Comparison of ENCODE assay signal across 31 cellular contexts in the genomic region with DNA sequence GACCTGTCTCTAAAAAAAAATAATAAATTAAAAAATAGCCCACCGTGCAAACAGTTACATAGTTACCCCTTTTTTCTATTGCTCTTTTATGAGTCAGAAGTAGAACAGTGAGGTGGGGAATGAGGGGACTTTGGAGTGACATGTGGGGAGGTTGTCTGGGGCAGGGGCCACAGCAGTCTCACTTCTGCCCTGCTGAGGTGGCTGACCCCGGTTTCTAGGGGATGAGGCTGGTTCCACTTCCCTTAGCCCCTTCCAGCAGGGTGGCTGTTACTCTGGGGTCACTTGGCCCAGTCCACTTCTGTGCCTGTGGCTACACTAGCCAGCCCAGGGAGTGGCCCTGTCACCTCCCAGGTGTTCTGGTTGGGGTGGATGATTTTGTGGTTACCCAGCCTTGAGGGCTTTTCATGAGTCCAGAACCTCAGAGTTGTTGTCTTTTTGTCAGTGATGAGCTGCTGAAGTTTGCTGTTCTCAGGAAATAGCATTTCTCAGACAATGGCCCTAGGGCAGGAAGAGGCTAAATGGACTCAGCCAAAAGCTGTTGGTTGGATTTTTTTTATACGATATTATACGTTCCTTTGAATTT. TPM values are rescaled to one million over a fixed set of nuclear protein-coding genes. Genes with fewer than 3 reads are reported as not detected.
DNase-seq lines count a peak whose midpoint lies in the region; ATAC-seq, FAIRE-seq and TF ChIP-seq lines count a peak whose summit lies in the region.
"Had no signal": no experiment of that assay in that cellular context is flagged by ENCODE, and none has a peak within 500 bp of the region (broad histone marks: within the 10 kb centered on the region; RNA-seq: fewer than 3 reads in every experiment).

No MANE protein-coding gene starts in this region.

- H3K4me3 ChIP-seq in fibroblast of villous mesenchyme (ENCODE audit: low read depth, low read length) = no peak overlapping the region
- no peak overlapping the region for H3K4me3 ChIP-seq in skin epidermis
- no peak overlapping the region for H3K4me3 ChIP-seq in GM23338
- H3K4me3 ChIP-seq: GM23248, MG63, right lobe of liver, SJCRH30, transverse colon had no signal

- H2AFZ ChIP-seq in GM23338 = no peak overlapping the region
- H2AFZ ChIP-seq: GM23248 had no signal

- TF ChIP-seq CTCF in fibroblast of villous mesenchyme (IDR thresholded peaks at IDR 0.05; ENCODE audit: insufficient read depth, low read depth, low read length) (no peak), GM23338 (conservative IDR thresholded peaks at IDR 0.05; ENCODE audit: low read depth in 2 of 2) (no peak)

- H4K20me1 ChIP-seq in GM23338 (replicated peaks; ENCODE audit: insufficient read depth) = 0 out of 2 replicates have a peak, but pooled peaks cover 7% of the 10 kb centered on the region

- H3K4me3 Mint-ChIP-seq in GM23338 = no peak overlapping the region
- H3K4me3 Mint-ChIP-seq: activated CD4-positive, alpha-beta T cell treated with anti-CD3 and anti-CD28 coated beads, Interleukin-2, amount 10 ng/mL, durations not matched to agents 24 days and 14 days; activated naive CD8-positive, alpha-beta T cell; CD8-positive, alpha-beta memory T cell; neural crest cell had no signal

- peaks cover 7% of the 10 kb centered on the region for H3K4me1 Mint-ChIP-seq in GM23338
- H3K4me1 Mint-ChIP-seq: CD8-positive, alpha-beta memory T cell; neural crest cell had no signal

- H3K36me3 Mint-ChIP-seq in GM23338 (ENCODE audit: low read depth) = peaks cover 44% of the 10 kb centered on the region

- no peaks in the 10 kb centered on the region for H3K9me3 Mint-ChIP-seq in GM23338
- H3K9me3 Mint-ChIP-seq: activated CD4-positive, alpha-beta T cell treated with anti-CD3 and anti-CD28 coated beads, Interleukin-2, amount 10 ng/mL, durations not matched to agents 24 days and 14 days; CD8-positive, alpha-beta memory T cell; neural crest cell had no signal

- DNase-seq in GM12892 (ENCODE audit: insufficient read length) (no peak), M059J (ENCODE audit: low read depth) (peak; percentile 10), fibroblast of villous mesenchyme (ENCODE audit: low read depth) (peak; percentile 4), RCC 7860 (ENCODE audit: low spot score) (no peak), GM23338 (ENCODE audit: low spot score) (no peak), Right ventricle myocardium inferior (ENCODE audit: missing footprints) (no peak)
- DNase-seq: activated CD4-positive, alpha-beta T cell treated with anti-CD3 and anti-CD28 coated beads, Interleukin-2, amount 10 ng/mL, durations not matched to agents 24 days and 14 days; activated CD8-positive, alpha-beta memory T cell treated with anti-CD3 and anti-CD28 coated beads for 24 hours; activated effector memory CD4-positive, alpha-beta T cell treated with anti-CD3 and anti-CD28 coated beads, Interleukin-2, amount 50 U/mL, for 16 hours; activated T-cell treated with anti-CD3 and anti-CD28 coated beads for 4 hours; BE2C; CD8-positive, alpha-beta memory T cell; GM23248; hippocampal formation; left colon; MG63; NCI-H1417 treated with DMSO at 0.1 percent for 48 hours; NCI-H2081 treated with DMSO at 0.1 percent for 48 hours; NCI-H345; right lobe of liver; SJCRH30; stimulated activated CD4-positive, alpha-beta T cell treated with anti-CD3 and anti-CD28 coated beads, Interleukin-2, amount 100 ng/mL, for 48 hours; T1000; transverse colon had no signal

- FAIRE-seq in GM12892 (lab: Jason Lieb, UNC) (peak; percentile 5), RCC 7860 (lab: Jason Lieb, UNC) (no peak)
- FAIRE-seq: endothelial cell of umbilical vein had no signal

- 0 out of 2 replicates have a peak, but pooled peaks cover 1% of the 10 kb centered on the region for H3K4me1 ChIP-seq in GM23338 (ENCODE audit: insufficient read depth)
- H3K4me1 ChIP-seq: BE2C, right lobe of liver, SJCRH30, transverse colon had no signal

- intact Hi-C loops in Right ventricle myocardium inferior (cut with DNase I) = no loop called here

- no peaks in the 10 kb centered on the region for H3K9me2 ChIP-seq in GM23338 (ENCODE audit: insufficient read depth)

- H3K27me3 ChIP-seq in GM23338 (ENCODE audit: insufficient read depth) = no peaks in the 10 kb centered on the region
- H3K27me3 ChIP-seq: BE2C, MG63, right lobe of liver, SJCRH30, transverse colon had no signal

- H3K79me2 ChIP-seq in GM23338 (replicated peaks; ENCODE audit: insufficient read depth) = no peaks in the 10 kb centered on the region

- no peak overlapping the region for H3K4me2 ChIP-seq in GM23338

- H3K27ac ChIP-seq in skin epidermis (peak overlapping the region in 11 of 21 experiments; percentile 17 to 69 (median 36)), GM23338 (ENCODE audit: low read depth) (no peak overlapping the region)
- H3K27ac ChIP-seq: GM23248, right lobe of liver, SJCRH30, transverse colon, VCaP had no signal

- H3K36me3 ChIP-seq in GM23338 (ENCODE audit: insufficient read depth) = peaks cover 10% of the 10 kb centered on the region; the same call in 1 of the 2 replicates

- ATAC-seq in GM23338 = no peak
- ATAC-seq in HG02571 (IDR thresholded peaks at IDR 0.05; ENCODE audit: unreplicated experiment) = no peak
- no peak for ATAC-seq in Right ventricle myocardium inferior
- ATAC-seq: left colon, Panc1, right lobe of liver had no signal

- no peak for TF ChIP-seq POLR2A in GM12892 (IDR thresholded peaks at IDR 0.05; ENCODE audit: low read depth, low read length)

- no peaks in the 10 kb centered on the region for H3F3A ChIP-seq in GM23338 (replicated peaks; ENCODE audit: low read depth)

- no peak overlapping the region for H3K27ac Mint-ChIP-seq in GM23338
- H3K27ac Mint-ChIP-seq: activated CD4-positive, alpha-beta T cell treated with anti-CD3 and anti-CD28 coated beads, Interleukin-2, amount 10 ng/mL, durations not matched to agents 24 days and 14 days had no signal

- H3K27me3 Mint-ChIP-seq in GM23338 (ENCODE audit: insufficient read depth, low read depth, poor library complexity) = no peaks in the 10 kb centered on the region
- H3K27me3 Mint-ChIP-seq: activated CD4-positive, alpha-beta T cell treated with anti-CD3 and anti-CD28 coated beads, Interleukin-2, amount 10 ng/mL, durations not matched to agents 24 days and 14 days; activated naive CD8-positive, alpha-beta T cell; CD8-positive, alpha-beta memory T cell had no signal

TF ChIP-seq in GM23338, 12 proteins besides CTCF, POLR2A, EP300 and RAD21 (continues in another document):
- TF ChIP-seq, protein P1, sequence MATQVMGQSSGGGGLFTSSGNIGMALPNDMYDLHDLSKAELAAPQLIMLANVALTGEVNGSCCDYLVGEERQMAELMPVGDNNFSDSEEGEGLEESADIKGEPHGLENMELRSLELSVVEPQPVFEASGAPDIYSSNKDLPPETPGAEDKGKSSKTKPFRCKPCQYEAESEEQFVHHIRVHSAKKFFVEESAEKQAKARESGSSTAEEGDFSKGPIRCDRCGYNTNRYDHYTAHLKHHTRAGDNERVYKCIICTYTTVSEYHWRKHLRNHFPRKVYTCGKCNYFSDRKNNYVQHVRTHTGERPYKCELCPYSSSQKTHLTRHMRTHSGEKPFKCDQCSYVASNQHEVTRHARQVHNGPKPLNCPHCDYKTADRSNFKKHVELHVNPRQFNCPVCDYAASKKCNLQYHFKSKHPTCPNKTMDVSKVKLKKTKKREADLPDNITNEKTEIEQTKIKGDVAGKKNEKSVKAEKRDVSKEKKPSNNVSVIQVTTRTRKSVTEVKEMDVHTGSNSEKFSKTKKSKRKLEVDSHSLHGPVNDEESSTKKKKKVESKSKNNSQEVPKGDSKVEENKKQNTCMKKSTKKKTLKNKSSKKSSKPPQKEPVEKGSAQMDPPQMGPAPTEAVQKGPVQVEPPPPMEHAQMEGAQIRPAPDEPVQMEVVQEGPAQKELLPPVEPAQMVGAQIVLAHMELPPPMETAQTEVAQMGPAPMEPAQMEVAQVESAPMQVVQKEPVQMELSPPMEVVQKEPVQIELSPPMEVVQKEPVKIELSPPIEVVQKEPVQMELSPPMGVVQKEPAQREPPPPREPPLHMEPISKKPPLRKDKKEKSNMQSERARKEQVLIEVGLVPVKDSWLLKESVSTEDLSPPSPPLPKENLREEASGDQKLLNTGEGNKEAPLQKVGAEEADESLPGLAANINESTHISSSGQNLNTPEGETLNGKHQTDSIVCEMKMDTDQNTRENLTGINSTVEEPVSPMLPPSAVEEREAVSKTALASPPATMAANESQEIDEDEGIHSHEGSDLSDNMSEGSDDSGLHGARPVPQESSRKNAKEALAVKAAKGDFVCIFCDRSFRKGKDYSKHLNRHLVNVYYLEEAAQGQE (IDR thresholded peaks at IDR 0.05; ENCODE audit: unreplicated experiment) = no peak
- TF ChIP-seq STAT1 (IDR thresholded peaks at IDR 0.05; ENCODE audit: unreplicated experiment) (no peak), EZH2phosphoT487 (IDR thresholded peaks at IDR 0.05; ENCODE audit: unreplicated experiment) (no peak), NANOG (IDR thresholded peaks at IDR 0.05; ENCODE audit: borderline replicate concordance) (no peak), CREB1 (CRISPR knock-in tag; IDR thresholded peaks at IDR 0.05; ENCODE audit: low read depth) (no peak), ZNF114 (CRISPR knock-in tag; IDR thresholded peaks at IDR 0.05) (no peak), POLR2AphosphoS5 (IDR thresholded peaks at IDR 0.05; ENCODE audit: low read depth) (no peak), ZNF331 (CRISPR knock-in tag; IDR thresholded peaks at IDR 0.05; ENCODE audit: low read depth) (no peak), EZH2 (IDR thresholded peaks at IDR 0.05; ENCODE audit: low read depth, unreplicated experiment) (no peak), JUNB (IDR thresholded peaks at IDR 0.05; ENCODE audit: unreplicated experiment) (no peak)
- TF ChIP-seq, protein P2, sequence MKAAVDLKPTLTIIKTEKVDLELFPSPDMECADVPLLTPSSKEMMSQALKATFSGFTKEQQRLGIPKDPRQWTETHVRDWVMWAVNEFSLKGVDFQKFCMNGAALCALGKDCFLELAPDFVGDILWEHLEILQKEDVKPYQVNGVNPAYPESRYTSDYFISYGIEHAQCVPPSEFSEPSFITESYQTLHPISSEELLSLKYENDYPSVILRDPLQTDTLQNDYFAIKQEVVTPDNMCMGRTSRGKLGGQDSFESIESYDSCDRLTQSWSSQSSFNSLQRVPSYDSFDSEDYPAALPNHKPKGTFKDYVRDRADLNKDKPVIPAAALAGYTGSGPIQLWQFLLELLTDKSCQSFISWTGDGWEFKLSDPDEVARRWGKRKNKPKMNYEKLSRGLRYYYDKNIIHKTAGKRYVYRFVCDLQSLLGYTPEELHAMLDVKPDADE (IDR thresholded peaks at IDR 0.05) = no peak

RNA-seq across cellular contexts. Expression of a gene that starts 28.0 kb away (rescaled TPM):
- 19.4 TPM for polyA plus RNA-seq in GM12892 (2012; ENCODE audit: missing spikeins)
- 8.7 and 10.5 TPM in 2 replicates for total RNA-seq in M059J (2014; rRNA removed; shearing (Covaris generic))
- total RNA-seq in fibroblast of villous mesenchyme (12.6 and 18.6 TPM in 2 replicates), Right ventricle myocardium inferior (10.8 TPM)
- total RNA-seq in GM23338 (2014; rRNA removed; shearing (Covaris generic)) = 68.9 and 80.3 TPM in 2 replicates
- 57.2 and 61.1 TPM in 2 replicates for polyA plus RNA-seq in GM23338 (2016; fragmentation: Nextera tagmentation; extraction: Ambion mirVana)

Comparison
In these comparisons a context has a peak if more than half of its experiments do, and no peak if none do; other contexts are left out.
1. DNase-seq: peak in M059J (single experiment) and fibroblast of villous mesenchyme (single experiment); none in GM12892 (single experiment), RCC 7860 (single experiment), GM23338 (single experiment) and Right ventricle myocardium inferior (single experiment).